Comparison of ENCODE assay signal across 12 cellular contexts in the genomic region with DNA sequence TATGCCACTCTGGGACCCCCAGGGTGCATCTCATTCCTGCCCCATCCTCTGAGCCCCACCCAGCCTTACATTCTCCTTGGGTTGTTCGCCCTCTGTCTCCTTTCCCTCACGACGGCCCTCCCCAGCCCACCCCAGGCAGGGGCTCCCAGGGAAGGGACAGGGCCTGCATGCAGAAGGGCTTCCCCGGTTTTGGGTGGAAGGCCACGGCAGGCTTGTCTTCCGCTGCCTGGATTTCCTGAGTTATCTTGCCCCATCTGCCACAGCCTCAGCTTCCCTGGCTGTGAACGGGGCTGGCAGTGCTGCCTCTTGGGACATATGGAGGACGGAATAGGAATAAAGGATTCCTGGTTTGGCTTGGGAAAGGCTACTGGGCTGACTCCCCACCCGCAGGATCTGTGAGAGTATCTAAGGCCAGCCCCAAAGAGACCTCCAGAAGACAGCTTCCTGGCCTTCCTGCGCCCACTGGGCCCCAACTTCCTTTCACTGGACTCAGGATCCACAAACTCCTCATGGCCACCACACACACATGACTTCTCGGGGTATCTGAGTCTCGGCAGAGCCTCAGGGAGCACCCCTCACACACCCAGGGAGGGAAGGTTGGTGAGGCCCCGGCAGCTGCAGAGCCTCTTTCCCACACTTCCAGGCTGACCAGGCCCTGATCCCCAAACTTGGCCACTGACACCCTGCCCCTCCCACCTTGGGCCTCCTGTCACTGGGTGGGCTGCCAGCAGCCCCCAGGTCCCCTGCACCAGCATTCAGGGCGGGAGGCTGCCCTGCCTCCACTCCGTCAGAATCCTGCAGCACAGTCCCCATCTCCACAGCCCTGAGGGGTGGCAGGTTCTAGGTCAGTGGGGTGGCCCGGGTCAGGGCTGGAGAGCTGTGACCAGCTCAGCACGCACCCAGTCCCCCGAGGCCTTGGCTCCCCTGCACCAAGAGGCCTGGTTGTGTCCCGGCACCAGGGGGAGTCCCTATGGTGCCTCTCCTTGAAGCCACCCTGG. TPM values are rescaled to one million over a fixed set of nuclear protein-coding genes. Genes with fewer than 3 reads are reported as not detected.
DNase-seq lines count a peak whose midpoint lies in the region; ATAC-seq and TF ChIP-seq lines count a peak whose summit lies in the region.
"Had no signal": no experiment of that assay in that cellular context is flagged by ENCODE, and none has a peak within 500 bp of the region (broad histone marks: within the 10 kb centered on the region; RNA-seq: fewer than 3 reads in every experiment).

No MANE protein-coding gene starts in this region.

- TF ChIP-seq CTCF in choroid plexus epithelial cell (conservative IDR thresholded peaks at IDR 0.05; ENCODE audit: low read depth, low read length) (peak; percentile 25), lung (IDR thresholded peaks at IDR 0.05; ENCODE audit: control extremely low read depth, extremely low read depth) (no peak)

- H3K9me3 ChIP-seq in lung (ENCODE audit: control insufficient read depth in 2 of 2, insufficient read depth in 1 of 2, low read length in 1 of 2) = no peaks in the 10 kb centered on the region
- no peaks in the 10 kb centered on the region for H3K9me3 ChIP-seq in naive thymus-derived CD4-positive, alpha-beta T cell (ENCODE audit: control insufficient read depth in 2 of 3, low read length in 3 of 3)

- H3K27me3 Mint-ChIP-seq in IgD-negative memory B cell = no peaks in the 10 kb centered on the region
- H3K27me3 Mint-ChIP-seq in effector memory CD8-positive, alpha-beta T cell = no peaks in the 10 kb centered on the region
- no peaks in the 10 kb centered on the region for H3K27me3 Mint-ChIP-seq in naive thymus-derived CD4-positive, alpha-beta T cell

- POLR2A ChIA-PET in naive thymus-derived CD4-positive, alpha-beta T cell (lab: Charles Lee) = interaction anchor here (4.2 kb wide), 1 partner anchor 25 kb away, joined by 48 read pairs; a partner anchor contains a TSS

- peak overlapping the region in 3 of 4 donors; percentile 50 to 54 (median 53) for H3K4me3 Mint-ChIP-seq in IgD-negative memory B cell
- no peak overlapping the region for H3K4me3 Mint-ChIP-seq in effector memory CD8-positive, alpha-beta T cell
- H3K4me3 Mint-ChIP-seq in naive thymus-derived CD4-positive, alpha-beta T cell = peak overlapping the region in 1 of 10 donors; percentile 34
- H3K4me3 Mint-ChIP-seq: activated T-cell treated with anti-CD3 and anti-CD28 coated beads, Interleukin-2, amount 50 U/mL, for 72 hours had no signal

- 90% methylated on average over 19 of the region's 19 CpGs for WGBS in lung, 2 donors

- H3K36me3 Mint-ChIP-seq in IgD-negative memory B cell = no peaks in the 10 kb centered on the region
- H3K36me3 Mint-ChIP-seq in effector memory CD8-positive, alpha-beta T cell (ENCODE audit: insufficient read depth) = peaks cover 40% of the 10 kb centered on the region
- peaks cover 0 to 4% (median 0%) of the 10 kb centered on the region in 5 donors for H3K36me3 Mint-ChIP-seq in naive thymus-derived CD4-positive, alpha-beta T cell

- H3K36me3 ChIP-seq in lung (ENCODE audit: control insufficient read depth in 2 of 2, insufficient read depth in 2 of 2, low read length in 2 of 2) = no peaks in the 10 kb centered on the region
- H3K36me3 ChIP-seq in naive thymus-derived CD4-positive, alpha-beta T cell (ENCODE audit: control insufficient read depth in 2 of 3, insufficient read depth in 3 of 3, low read length in 3 of 3) = no peaks in the 10 kb centered on the region

- ATAC-seq in lung (ENCODE audit: insufficient read depth, low FRiP score) (no peak), HG02870 (IDR thresholded peaks at IDR 0.05; ENCODE audit: unreplicated experiment) (no peak)
- ATAC-seq in effector memory CD8-positive, alpha-beta T cell (replicated peaks) = no peak
- ATAC-seq in naive thymus-derived CD4-positive, alpha-beta T cell = no peak
- ATAC-seq: activated T-cell treated with anti-CD3 and anti-CD28 coated beads, Interleukin-2, amount 50 U/mL, for 72 hours had no signal

- H3K27me3 ChIP-seq in lung (ENCODE audit: control insufficient read depth, insufficient read depth) = no peaks in the 10 kb centered on the region
- no peaks in the 10 kb centered on the region for H3K27me3 ChIP-seq in naive thymus-derived CD4-positive, alpha-beta T cell (ENCODE audit: control insufficient read depth in 2 of 2, insufficient read depth in 2 of 2, low read length in 2 of 2)

- H3K4me3 ChIP-seq in choroid plexus epithelial cell (ENCODE audit: low read depth, low read length) = no peak overlapping the region
- H3K4me3 ChIP-seq in lung = no peak overlapping the region
- no peak overlapping the region for H3K4me3 ChIP-seq in naive thymus-derived CD4-positive, alpha-beta T cell (ENCODE audit: low read length)

- H3K4me1 ChIP-seq in lung (ENCODE audit: control insufficient read depth in 2 of 2, insufficient read depth in 2 of 2, low read length in 2 of 2) = peaks cover 5 to 7% of the 10 kb centered on the region in 2 donors
- peaks cover 4 to 13% of the 10 kb centered on the region in 2 donors for H3K4me1 ChIP-seq in naive thymus-derived CD4-positive, alpha-beta T cell (ENCODE audit: control insufficient read depth in 2 of 2, insufficient read depth in 2 of 2, low read length in 2 of 2)

- H3K27ac Mint-ChIP-seq in IgD-negative memory B cell = peak overlapping the region in 1 of 3 donors; percentile 39
- peak overlapping the region in 1 of 2 donors; percentile 70 for H3K27ac Mint-ChIP-seq in effector memory CD8-positive, alpha-beta T cell
- H3K27ac Mint-ChIP-seq in naive thymus-derived CD4-positive, alpha-beta T cell = peak overlapping the region in 3 of 9 donors; percentile 9 to 51 (median 9)
- H3K27ac Mint-ChIP-seq: activated T-cell treated with anti-CD3 and anti-CD28 coated beads, Interleukin-2, amount 50 U/mL, for 72 hours had no signal

- peaks cover 0 to 4% (median 1%) of the 10 kb centered on the region in 3 donors for H3K4me1 Mint-ChIP-seq in IgD-negative memory B cell
- peaks cover 0 to 3% of the 10 kb centered on the region in 2 donors for H3K4me1 Mint-ChIP-seq in effector memory CD8-positive, alpha-beta T cell (ENCODE audit: low read depth in 2 of 2)
- H3K4me1 Mint-ChIP-seq in naive thymus-derived CD4-positive, alpha-beta T cell = peaks cover 0 to 8% (median 0%) of the 10 kb centered on the region in 7 donors

- no peak for DNase-seq in choroid plexus epithelial cell (ENCODE audit: low read depth)
- DNase-seq in lung (ENCODE audit: low spot score) = no peak
- no peak for DNase-seq in substantia nigra (lab: John Stamatoyannopoulos, UW)
- DNase-seq in effector memory CD8-positive, alpha-beta T cell = no peak
- no peak for DNase-seq in naive thymus-derived CD4-positive, alpha-beta T cell
- DNase-seq in stimulated activated CD4-positive, alpha-beta T cell treated with anti-CD3 and anti-CD28 coated beads, Interleukin-12 subunit alpha, Interleukin-12 subunit beta, amount 100 ng/mL, for 4 hours = no peak
- DNase-seq: activated CD4-positive, alpha-beta T cell treated with anti-CD3 and anti-CD28 coated beads, Interleukin-2, amount 50 U/mL, for 1 hour; activated T-cell treated with anti-CD3 and anti-CD28 coated beads, Interleukin-2, amount 50 U/mL, for 72 hours; NCI-H187 treated with DMSO at 0.1 percent for 48 hours; NCI-H526 treated with DMSO at 0.1 percent for 48 hours had no signal

- H3K27ac ChIP-seq in lung (ENCODE audit: low read depth in 1 of 2, low read length in 1 of 2) (peak overlapping the region; percentile 14 to 37), substantia nigra (ENCODE audit: low read depth, low read length, poor library complexity, severe bottlenecking) (peak overlapping the region; percentile 45)
- no peak overlapping the region for H3K27ac ChIP-seq in naive thymus-derived CD4-positive, alpha-beta T cell (ENCODE audit: low read depth, low read length)

- intact Hi-C loops in naive thymus-derived CD4-positive, alpha-beta T cell (cut with micrococcal nuclease) = no loop called here

- H3K9me3 Mint-ChIP-seq in IgD-negative memory B cell = no peaks in the 10 kb centered on the region
- no peaks in the 10 kb centered on the region for H3K9me3 Mint-ChIP-seq in effector memory CD8-positive, alpha-beta T cell
- H3K9me3 Mint-ChIP-seq in naive thymus-derived CD4-positive, alpha-beta T cell = peaks cover 0 to 1% (median 0%) of the 10 kb centered on the region in 11 donors
- H3K9me3 Mint-ChIP-seq: activated T-cell treated with anti-CD3 and anti-CD28 coated beads, Interleukin-2, amount 50 U/mL, for 72 hours had no signal

- CTCF ChIA-PET in naive thymus-derived CD4-positive, alpha-beta T cell (lab: Charles Lee) = interaction anchor here (0.6 kb wide), 1 partner anchor 169 kb away, joined by 3 read pairs; no protein-coding TSS in a partner anchor

RNA-seq across cellular contexts. Expression of a gene that starts 3.5 kb away (rescaled TPM):
- polyA plus RNA-seq in IgD-negative memory B cell = 31.1 TPM
- 10 to 100 TPM; 37.5 to 65.1 TPM for total RNA-seq in lung
- 10 to 100 TPM; 34.4 to 58.2 TPM for polyA plus RNA-seq in lung
- 100 to 1,000 TPM in 1 of 5 experiments, 10 to 100 TPM in 4; 25.6 to 106 (median 46.0) TPM for total RNA-seq in naive thymus-derived CD4-positive, alpha-beta T cell
- polyA plus RNA-seq in naive thymus-derived CD4-positive, alpha-beta T cell = 10 to 100 TPM; 18.9 to 25.4 TPM

RNA-seq across cellular contexts. Expression of a gene that starts 23.5 kb away (rescaled TPM):
- polyA plus RNA-seq in IgD-negative memory B cell = 21.7 TPM
- 10 to 100 TPM; 12.8 to 21.0 TPM for total RNA-seq in lung
- polyA plus RNA-seq in lung = 10 to 100 TPM in 1 of 2 donors, 1 to 10 TPM in 1; 5.6 to 11.5 TPM
- 10 to 100 TPM; 24.4 to 88.2 (median 34.1) TPM for total RNA-seq in naive thymus-derived CD4-positive, alpha-beta T cell
- 10 to 100 TPM; 18.5 to 25.9 TPM for polyA plus RNA-seq in naive thymus-derived CD4-positive, alpha-beta T cell

RNA-seq across cellular contexts. Expression of a gene that starts 23.5 kb away (rescaled TPM):
- polyA plus RNA-seq in IgD-negative memory B cell (0.09 TPM), lung (1 to 10 TPM in 1 of 2 donors, under 1 TPM in 1; 0.68 to 1.1 TPM)
- 1 to 10 TPM; 3.3 to 3.7 TPM for total RNA-seq in lung
- total RNA-seq in naive thymus-derived CD4-positive, alpha-beta T cell = 1 to 10 TPM; 2.4 to 5.4 (median 3.2) TPM
- under 1 TPM; 0.17 to 0.95 TPM for polyA plus RNA-seq in naive thymus-derived CD4-positive, alpha-beta T cell

Comparison
In these comparisons a context has a peak if more than half of its experiments do, and no peak if none do; other contexts are left out.
1. H3K4me3 Mint-ChIP-seq: peak in IgD-negative memory B cell (3 of 4); none in effector memory CD8-positive, alpha-beta T cell (0 of 2).